ENCODE assay signal across 7 cellular contexts in genomic region chr1:3746389-3746783, GRCh38. TPM values are rescaled to one million over a fixed set of nuclear protein-coding genes. Genes with fewer than 3 reads are reported as not detected.
DNase-seq lines count a peak whose midpoint lies in the region; ATAC-seq and TF ChIP-seq lines count a peak whose summit lies in the region.

No MANE protein-coding gene starts in this region.

- peaks cover 14% of the 10 kb centered on the region for H3K27me3 Mint-ChIP-seq in H9 (ENCODE audit: low read depth)
- H3K27me3 Mint-ChIP-seq in activated CD4-positive, alpha-beta memory T cell treated with anti-CD3 and anti-CD28 coated beads for 36 hours = no peaks in the 10 kb centered on the region

- H3K27me3 ChIP-seq in H9 (ENCODE audit: insufficient read depth, low read length) = no peaks in the 10 kb centered on the region; the same call in 1 of the 2 replicates
- H3K27me3 ChIP-seq in left ventricle myocardium inferior (ENCODE audit: low read depth) = peaks cover 8% of the 10 kb centered on the region
- H3K27me3 ChIP-seq in spleen (replicated peaks in 1 of 7) = no peaks in the 10 kb centered on the region
- no peaks in the 10 kb centered on the region for H3K27me3 ChIP-seq in body of pancreas

- TF ChIP-seq CTCF in H9 (conservative IDR thresholded peaks at IDR 0.05) = no peak
- TF ChIP-seq CTCF in left ventricle myocardium inferior (IDR thresholded peaks at IDR 0.05; ENCODE audit: borderline replicate concordance) = no peak
- no peak for TF ChIP-seq CTCF in spleen (IDR thresholded peaks at IDR 0.05 in 8 of 11, conservative IDR thresholded peaks at IDR 0.05 in 3 of 11)
- no peak for TF ChIP-seq CTCF in body of pancreas (IDR thresholded peaks at IDR 0.05)

- H3K14ac ChIP-seq in H9 (ENCODE audit: insufficient read depth, low read length) = 0 out of 2 replicates have a peak overlapping the region, but pooled peaks have one; percentile 23

- H2BK12ac ChIP-seq in H9 (ENCODE audit: insufficient read length, low read depth, low read length) = no peak overlapping the region

- H3K27ac ChIP-seq in H9 (ENCODE audit: insufficient read length, low read depth, low read length) = no peak overlapping the region
- peak overlapping the region; percentile 87 for H3K27ac ChIP-seq in left ventricle myocardium inferior (replicated peaks)
- H3K27ac ChIP-seq in spleen = peak overlapping the region in 7 of 8 donors; percentile 22 to 83 (median 77)
- peak overlapping the region in 1 of 4 donors; percentile 50 for H3K27ac ChIP-seq in body of pancreas

- H3K4me3 Mint-ChIP-seq in H9 = peak overlapping the region; percentile 92 to 95
- H3K4me3 Mint-ChIP-seq in activated CD4-positive, alpha-beta memory T cell treated with anti-CD3 and anti-CD28 coated beads for 36 hours = peak overlapping the region; percentile 77

- CTCF ChIA-PET in activated CD4-positive, alpha-beta memory T cell treated with anti-CD3 and anti-CD28 coated beads for 36 hours (lab: Charles Lee) = no interaction called here

- no peak overlapping the region for H2BK20ac ChIP-seq in H9 (ENCODE audit: low read depth, low read length, poor library complexity, severe bottlenecking)

- no peak overlapping the region for H3K23ac ChIP-seq in H9 (ENCODE audit: insufficient read length, low read depth, low read length)

- ATAC-seq in HG03378 (IDR thresholded peaks at IDR 0.05; ENCODE audit: unreplicated experiment) (no peak), GM18861 (IDR thresholded peaks at IDR 0.05; ENCODE audit: unreplicated experiment) (no peak), body of pancreas (no peak)

- H3K27ac Mint-ChIP-seq in H9 = peak overlapping the region; percentile 63 to 97 (median 97); a peak in 5 of 7 replicates
- H3K27ac Mint-ChIP-seq in activated CD4-positive, alpha-beta memory T cell treated with anti-CD3 and anti-CD28 coated beads for 36 hours = no peak overlapping the region

- peak; percentile 82 for DNase-seq in H9
- no peak for DNase-seq in activated CD4-positive, alpha-beta memory T cell treated with anti-CD3 and anti-CD28 coated beads for 36 hours
- DNase-seq in left ventricle myocardium inferior = no peak
- DNase-seq in spleen = no peak
- DNase-seq in body of pancreas = no peak

- no peak overlapping the region for H3T11ph ChIP-seq in H9 (ENCODE audit: low read length)

- no peak overlapping the region for H3K18ac ChIP-seq in H9 (ENCODE audit: insufficient read length, low read depth, low read length)

- no peak overlapping the region for H3K56ac ChIP-seq in H9 (ENCODE audit: insufficient read length, low read depth, low read length)

- POLR2A ChIA-PET in activated CD4-positive, alpha-beta memory T cell treated with anti-CD3 and anti-CD28 coated beads for 36 hours (lab: Charles Lee) = no interaction called here

- H3K9ac ChIP-seq in H9 (ENCODE audit: extremely low read depth, insufficient read length, low read length) = peak overlapping the region; percentile 5

- H3K4ac ChIP-seq in H9 (ENCODE audit: low read depth, low read length) = no peak overlapping the region

- peaks cover 5% of the 10 kb centered on the region for H4K20me1 ChIP-seq in H9 (ENCODE audit: control insufficient read depth, insufficient read depth, insufficient read length)

- TF ChIP-seq POLR2A in spleen (IDR thresholded peaks at IDR 0.05) (no peak), body of pancreas (IDR thresholded peaks at IDR 0.05) (no peak)

- no peak overlapping the region for H2BK120ac ChIP-seq in H9 (ENCODE audit: low read depth, low read length, poor library complexity, severe bottlenecking)

- H3K4me3 ChIP-seq in left ventricle myocardium inferior (peak overlapping the region; percentile 90), spleen (peak overlapping the region; percentile 68 to 83 (median 76)), body of pancreas (peak overlapping the region in 1 of 2 donors; percentile 88)

- no peaks in the 10 kb centered on the region for H3K9me3 Mint-ChIP-seq in H9
- H3K9me3 Mint-ChIP-seq in activated CD4-positive, alpha-beta memory T cell treated with anti-CD3 and anti-CD28 coated beads for 36 hours = no peaks in the 10 kb centered on the region

- H2AFZ ChIP-seq in H9 (ENCODE audit: low read length) = no peak overlapping the region

- H3K79me2 ChIP-seq in H9 (ENCODE audit: insufficient read depth, low read length) = peaks cover 2% of the 10 kb centered on the region; the same call in 1 of the 2 replicates

- H2AK5ac ChIP-seq in H9 (ENCODE audit: insufficient read length, low read length) = no peak overlapping the region

- H3K9me3 ChIP-seq in H9 (ENCODE audit: control insufficient read depth, low read depth, low read length) = no peaks in the 10 kb centered on the region
- H3K9me3 ChIP-seq in left ventricle myocardium inferior (replicated peaks) = no peaks in the 10 kb centered on the region
- H3K9me3 ChIP-seq in spleen = no peaks in the 10 kb centered on the region
- no peaks in the 10 kb centered on the region for H3K9me3 ChIP-seq in body of pancreas

- peak overlapping the region; percentile 70 for H3K4me2 ChIP-seq in H9 (ENCODE audit: insufficient read depth, insufficient read length, low read length)

- H4K91ac ChIP-seq in H9 (ENCODE audit: insufficient read length, low read depth, low read length) = no peak overlapping the region

- peaks cover 24 to 35% (median 32%) of the 10 kb centered on the region in 3 experiments; a peak in 6 of 7 replicates for H3K36me3 Mint-ChIP-seq in H9 (ENCODE audit: insufficient read depth in 1 of 3, low read depth in 3 of 3)
- peaks cover 5% of the 10 kb centered on the region for H3K36me3 Mint-ChIP-seq in activated CD4-positive, alpha-beta memory T cell treated with anti-CD3 and anti-CD28 coated beads for 36 hours

- no peak overlapping the region; the same call in 1 of the 2 replicates for H2BK15ac ChIP-seq in H9 (ENCODE audit: low read depth, low read length)

- no peaks in the 10 kb centered on the region for H3K79me1 ChIP-seq in H9 (ENCODE audit: insufficient read depth, low read depth, low read length, poor library complexity, severe bottlenecking)

- H3K4me1 ChIP-seq in H9 (ENCODE audit: insufficient read depth, low read length) (peaks cover 5% of the 10 kb centered on the region; the same call in 1 of the 2 replicates), left ventricle myocardium inferior (peaks cover 37% of the 10 kb centered on the region), spleen (peaks cover 0 to 55% (median 32%) of the 10 kb centered on the region in 6 donors), body of pancreas (peaks cover 31% of the 10 kb centered on the region)

- H3K36me3 ChIP-seq in left ventricle myocardium inferior (peaks cover 13% of the 10 kb centered on the region), spleen (peaks cover 0 to 35% (median 18%) of the 10 kb centered on the region in 6 donors), body of pancreas (replicated peaks in 1 of 2; ENCODE audit: insufficient read depth in 1 of 2, low read depth in 2 of 2) (peaks cover 0 to 3% of the 10 kb centered on the region in 2 donors)

- H4K5ac ChIP-seq in H9 (ENCODE audit: insufficient read length, low read depth, low read length) = no peak overlapping the region

- H2BK5ac ChIP-seq in H9 (ENCODE audit: insufficient read length, low read length) = no peak overlapping the region

- intact Hi-C loops in activated CD4-positive, alpha-beta memory T cell treated with anti-CD3 and anti-CD28 coated beads for 36 hours (cut with micrococcal nuclease) = no loop called here
- intact Hi-C loops in left ventricle myocardium inferior (cut with micrococcal nuclease) (no loop called here), spleen (cut with DNase I; ENCODE audit: low total_unique reads) (no loop called here), body of pancreas (cut with DNase I) (no loop called here)

- WGBS in H9 (ENCODE audit: extremely low coverage, insufficient read length, low lambda C conversion rate) = no CpG with 5 or more reads among the region's 30 CpGs
- 27 to 44% (median 36%) methylated on average over 18 to 30 of the region's 30 CpGs for WGBS in spleen, 5 donors
- 12% methylated on average over 30 of the region's 30 CpGs; no CpG with 5 or more reads in 1 of the 2 donors for WGBS in body of pancreas, 2 donors

- H3K23me2 ChIP-seq in H9 (ENCODE audit: insufficient read length, low read depth, low read length, poor library complexity, severe bottlenecking) = peaks cover 11% of the 10 kb centered on the region

- H3K4me1 Mint-ChIP-seq in H9 = peaks cover 18 to 19% of the 10 kb centered on the region in 2 experiments
- H3K4me1 Mint-ChIP-seq in activated CD4-positive, alpha-beta memory T cell treated with anti-CD3 and anti-CD28 coated beads for 36 hours (ENCODE audit: low read depth) = peaks cover 25% of the 10 kb centered on the region

- H4K8ac ChIP-seq in H9 (replicated peaks; ENCODE audit: insufficient read length, low read depth, low read length) = no peak overlapping the region

RNA-seq across cellular contexts. Expression of gene CCDC27, which starts 5.9 kb away (rescaled TPM):
- total RNA-seq in H9 (2021) = not detected in 2 replicates
- not detected for total RNA-seq in activated CD4-positive, alpha-beta memory T cell treated with anti-CD3 and anti-CD28 coated beads for 36 hours
- total RNA-seq in left ventricle myocardium inferior = 0.08 TPM
- not detected for total RNA-seq in spleen
- polyA plus RNA-seq in spleen = not detected
- total RNA-seq in body of pancreas = not detected

RNA-seq across cellular contexts. Expression of gene SMIM1, which starts 26.2 kb away (rescaled TPM):
- total RNA-seq in H9 (2021) = 5.3 and 7.3 TPM in 2 replicates
- total RNA-seq in activated CD4-positive, alpha-beta memory T cell treated with anti-CD3 and anti-CD28 coated beads for 36 hours = 1 to 10 TPM; 2.5 to 2.9 TPM
- total RNA-seq in left ventricle myocardium inferior = 13.9 TPM
- 10 to 100 TPM in 2 of 7 donors, 1 to 10 TPM in 4, not detected in 1; 3.5 to 12.7 (median 5.1) TPM for total RNA-seq in spleen
- polyA plus RNA-seq in spleen = 1 to 10 TPM; 2.0 to 4.7 (median 4.0) TPM
- total RNA-seq in body of pancreas = 1 to 10 TPM in 1 of 2 donors, not detected in 1; 5.2 TPM

RNA-seq across cellular contexts. Expression of gene LRRC47, which starts 49.9 kb away (rescaled TPM):
- total RNA-seq in H9 (2021) (65.1 and 72.8 TPM in 2 replicates), left ventricle myocardium inferior (58.2 TPM), spleen (10 to 100 TPM; 24.1 to 39.0 (median 28.3) TPM), body of pancreas (10 to 100 TPM; 40.0 to 49.4 TPM)
- 10 to 100 TPM; 26.1 to 29.2 TPM for total RNA-seq in activated CD4-positive, alpha-beta memory T cell treated with anti-CD3 and anti-CD28 coated beads for 36 hours
- polyA plus RNA-seq in spleen = 10 to 100 TPM; 12.5 to 21.4 (median 18.1) TPM
